In the genomic region with DNA sequence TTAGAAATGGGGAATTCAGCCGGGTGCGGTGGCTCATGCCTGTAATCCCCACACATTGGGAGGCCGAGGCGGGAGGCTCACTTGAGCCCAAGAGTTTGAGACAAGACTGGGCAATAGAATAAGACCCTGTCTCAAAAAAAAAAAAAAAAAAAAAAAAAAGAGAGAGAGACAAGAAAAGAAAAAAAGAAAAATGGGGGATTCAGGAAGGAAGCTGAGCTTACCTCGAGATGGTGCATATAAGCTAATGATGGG, we compare ENCODE assay signal across 19 cellular contexts. TPM values are rescaled to one million over a fixed set of nuclear protein-coding genes. Genes with fewer than 3 reads are reported as not detected.
DNase-seq lines count a peak whose midpoint lies in the region; ATAC-seq and TF ChIP-seq lines count a peak whose summit lies in the region.
"Had no signal": no experiment of that assay in that cellular context is flagged by ENCODE, and none has a peak within 500 bp of the region (broad histone marks: within the 10 kb centered on the region; RNA-seq: fewer than 3 reads in every experiment).

No MANE protein-coding gene starts in this region.

- H3K79me2 ChIP-seq in DOHH2 (ENCODE audit: control insufficient read depth, low read length) (no peaks in the 10 kb centered on the region), smooth muscle cell (ENCODE audit: low read depth) (no peaks in the 10 kb centered on the region)

- 92% methylated on average over 5 of the region's 5 CpGs for WGBS in smooth muscle cell (ENCODE audit: low lambda C conversion rate)

- H3K4me3 Mint-ChIP-seq in CD14-positive monocyte (peak overlapping the region; percentile 71 to 78), naive B cell (peak overlapping the region in 5 of 8 donors; percentile 43 to 95 (median 81))
- H3K4me3 Mint-ChIP-seq in activated T-helper 2 cell treated with anti-CD3 and anti-CD28 coated beads, Interferon-gamma antibody, Interleukin-2, Interleukin-4, amounts not matched to agents 10 μg/mL and 5 μg/mL and 100 μg/mL, durations not matched to agents 14 hours and 24 hours and 36 hours (ENCODE audit: low read depth) = peak overlapping the region; percentile 92

- H3K27me3 ChIP-seq in DOHH2 (ENCODE audit: control insufficient read depth, low read length) (no peaks in the 10 kb centered on the region), smooth muscle cell (ENCODE audit: low read depth) (no peaks in the 10 kb centered on the region)
- H3K27me3 ChIP-seq: brain microvascular endothelial cell had no signal

- ATAC-seq in naive B cell (ENCODE audit: low read depth in 2 of 2) = no peak
- ATAC-seq: lower lobe of right lung had no signal

- H3K9me3 Mint-ChIP-seq in CD14-positive monocyte (peaks cover 0 to 10% (median 4%) of the 10 kb centered on the region in 7 donors), naive B cell (peaks cover 0 to 8% (median 0%) of the 10 kb centered on the region in 7 donors)
- H3K9me3 Mint-ChIP-seq in activated T-helper 2 cell treated with anti-CD3 and anti-CD28 coated beads, Interferon-gamma antibody, Interleukin-2, Interleukin-4, amounts not matched to agents 10 μg/mL and 5 μg/mL and 100 μg/mL, durations not matched to agents 14 hours and 24 hours and 36 hours = no peaks in the 10 kb centered on the region

- no peak for TF ChIP-seq CTCF in CD14-positive monocyte (IDR thresholded peaks at IDR 0.05)
- no peak for TF ChIP-seq CTCF in DOHH2 (IDR thresholded peaks at IDR 0.05; ENCODE audit: low read depth, low read length, poor library complexity, severe bottlenecking)
- no peak for TF ChIP-seq CTCF in smooth muscle cell (IDR thresholded peaks at IDR 0.05; ENCODE audit: borderline replicate concordance, insufficient read depth, poor library complexity, severe bottlenecking)

- no peaks in the 10 kb centered on the region for H4K20me1 ChIP-seq in DOHH2 (ENCODE audit: control insufficient read depth, insufficient read depth, low read depth, low read length)
- no peaks in the 10 kb centered on the region for H4K20me1 ChIP-seq in smooth muscle cell (ENCODE audit: low read depth)

- H3K4me1 ChIP-seq in DOHH2 (ENCODE audit: control insufficient read depth, low read length) = peaks cover 6% of the 10 kb centered on the region
- H3K4me1 ChIP-seq in smooth muscle cell (ENCODE audit: low read depth) = no peaks in the 10 kb centered on the region
- H3K4me1 ChIP-seq: esophagus squamous epithelium had no signal

- peaks cover 39% of the 10 kb centered on the region for H3K4me1 Mint-ChIP-seq in CD14-positive monocyte
- peaks cover 25% of the 10 kb centered on the region for H3K4me1 Mint-ChIP-seq in activated T-helper 2 cell treated with anti-CD3 and anti-CD28 coated beads, Interferon-gamma antibody, Interleukin-2, Interleukin-4, amounts not matched to agents 10 μg/mL and 5 μg/mL and 100 μg/mL, durations not matched to agents 14 hours and 24 hours and 36 hours (ENCODE audit: low read depth)
- H3K4me1 Mint-ChIP-seq in naive B cell = peaks cover 4 to 15% (median 6%) of the 10 kb centered on the region in 3 donors

- H3K9me3 ChIP-seq in DOHH2 (ENCODE audit: control insufficient read depth, insufficient read depth, low read length) = no peaks in the 10 kb centered on the region
- no peaks in the 10 kb centered on the region for H3K9me3 ChIP-seq in smooth muscle cell (replicated peaks; ENCODE audit: low read depth)
- H3K9me3 ChIP-seq: esophagus squamous epithelium, HAP-1, lower lobe of right lung had no signal

- H3F3A ChIP-seq in DOHH2 (ENCODE audit: control insufficient read depth, insufficient read depth) (0 out of 2 replicates have a peak, but pooled peaks cover 5% of the 10 kb centered on the region), smooth muscle cell (ENCODE audit: low read depth) (no peaks in the 10 kb centered on the region)

- intact Hi-C loops in CD14-positive monocyte (cut with micrococcal nuclease) = loop anchor here in 1 of 2 donors (2.0 kb wide), 1 partner anchor 19 kb away; no protein-coding TSS in a partner anchor
- intact Hi-C loops in activated T-helper 2 cell treated with anti-CD3 and anti-CD28 coated beads, Interferon-gamma antibody, Interleukin-2, Interleukin-4, amounts not matched to agents 10 μg/mL and 5 μg/mL and 100 μg/mL, durations not matched to agents 14 hours and 24 hours and 36 hours (cut with micrococcal nuclease) = no loop called here

- DNase-seq in CD14-positive monocyte (ENCODE audit: low spot score) (no peak), naive B cell (no peak), smooth muscle cell (lab: John Stamatoyannopoulos, UW; ENCODE audit: unreplicated experiment) (no peak), OCI-M1 (lab: John Stamatoyannopoulos, UW) (no peak), midbrain (lab: John Stamatoyannopoulos, UW) (no peak)
- no peak for DNase-seq in activated T-helper 2 cell treated with anti-CD3 and anti-CD28 coated beads, Interferon-gamma antibody, Interleukin-2, Interleukin-4, amounts not matched to agents 10 μg/mL and 5 μg/mL and 100 μg/mL, durations not matched to agents 14 hours and 24 hours and 36 hours (ENCODE audit: low spot score)
- DNase-seq: activated gamma-delta T cell; brain microvascular endothelial cell; dermis blood vessel endothelial cell; esophagus squamous epithelium; glutamatergic neuron; lower lobe of right lung; NCI-H2171; NCI-H748 treated with DMSO at 0.1 percent for 48 hours; PC-9; stimulated activated naive CD4-positive, alpha-beta T cell; trophoblast cell had no signal

- H3K4me2 ChIP-seq in DOHH2 (ENCODE audit: low read length) = peak overlapping the region; percentile 66
- no peak overlapping the region for H3K4me2 ChIP-seq in smooth muscle cell
- H3K4me2 ChIP-seq: PC-9 had no signal

- peak overlapping the region in 5 of 7 donors; percentile 63 to 96 (median 72) for H3K27ac Mint-ChIP-seq in CD14-positive monocyte
- H3K27ac Mint-ChIP-seq in activated T-helper 2 cell treated with anti-CD3 and anti-CD28 coated beads, Interferon-gamma antibody, Interleukin-2, Interleukin-4, amounts not matched to agents 10 μg/mL and 5 μg/mL and 100 μg/mL, durations not matched to agents 14 hours and 24 hours and 36 hours = peak overlapping the region; percentile 97
- peak overlapping the region in 1 of 6 donors; percentile 94 for H3K27ac Mint-ChIP-seq in naive B cell

- no peaks in the 10 kb centered on the region for H3K36me3 ChIP-seq in DOHH2 (ENCODE audit: control insufficient read depth, low read length)
- H3K36me3 ChIP-seq in smooth muscle cell (ENCODE audit: low read depth) = no peaks in the 10 kb centered on the region
- H3K36me3 ChIP-seq: brain microvascular endothelial cell, esophagus squamous epithelium, HAP-1, lower lobe of right lung had no signal

- peak overlapping the region; percentile 71 for H3K4me3 ChIP-seq in DOHH2 (ENCODE audit: low read length)
- no peak overlapping the region for H3K4me3 ChIP-seq in smooth muscle cell
- H3K4me3 ChIP-seq: HAP-1, lower lobe of right lung, PC-9 had no signal

- H3K9me2 ChIP-seq in DOHH2 (replicated peaks; ENCODE audit: control insufficient read depth, low read length) = no peaks in the 10 kb centered on the region

- H3K9ac ChIP-seq in smooth muscle cell (ENCODE audit: low read depth) = no peak overlapping the region

- H3K27me3 Mint-ChIP-seq in CD14-positive monocyte (ENCODE audit: low read depth in 3 of 3) (peaks cover 0 to 3% (median 2%) of the 10 kb centered on the region in 3 donors), naive B cell (peaks cover 0 to 52% (median 10%) of the 10 kb centered on the region in 3 donors)
- H3K27me3 Mint-ChIP-seq in activated T-helper 2 cell treated with anti-CD3 and anti-CD28 coated beads, Interferon-gamma antibody, Interleukin-2, Interleukin-4, amounts not matched to agents 10 μg/mL and 5 μg/mL and 100 μg/mL, durations not matched to agents 14 hours and 24 hours and 36 hours (ENCODE audit: low read depth) = no peaks in the 10 kb centered on the region

- no peak overlapping the region for H2AFZ ChIP-seq in smooth muscle cell (ENCODE audit: low read depth)
- H2AFZ ChIP-seq: PC-9 had no signal

- H3K27ac ChIP-seq in DOHH2 (ENCODE audit: low read depth, low read length) (peak overlapping the region; percentile 46), smooth muscle cell (ENCODE audit: low read depth) (no peak overlapping the region)
- H3K27ac ChIP-seq: brain microvascular endothelial cell, esophagus squamous epithelium, lower lobe of right lung, PC-9 had no signal

- H3K36me3 Mint-ChIP-seq in CD14-positive monocyte = peaks cover 0 to 6% of the 10 kb centered on the region in 2 donors
- peaks cover 3% of the 10 kb centered on the region for H3K36me3 Mint-ChIP-seq in activated T-helper 2 cell treated with anti-CD3 and anti-CD28 coated beads, Interferon-gamma antibody, Interleukin-2, Interleukin-4, amounts not matched to agents 10 μg/mL and 5 μg/mL and 100 μg/mL, durations not matched to agents 14 hours and 24 hours and 36 hours (ENCODE audit: low read depth)
- no peaks in the 10 kb centered on the region for H3K36me3 Mint-ChIP-seq in naive B cell

RNA-seq across cellular contexts. Expression of gene RFLNB, which starts 57.6 kb away (rescaled TPM):
- polyA plus RNA-seq in CD14-positive monocyte = 10 to 100 TPM; 19.8 to 22.0 TPM
- total RNA-seq in activated T-helper 2 cell treated with anti-CD3 and anti-CD28 coated beads, Interferon-gamma antibody, Interleukin-2, Interleukin-4, amounts not matched to agents 10 μg/mL and 5 μg/mL and 100 μg/mL, durations not matched to agents 14 hours and 24 hours and 36 hours = 130 and 131 TPM in 2 replicates
- under 1 TPM in 5 of 6 donors, not detected in 1; 0.12 to 0.41 (median 0.36) TPM for polyA plus RNA-seq in naive B cell (ENCODE audit: low read depth in 6 of 6)
- total RNA-seq in smooth muscle cell = 28.1 and 37.7 TPM in 2 replicates
- polyA plus RNA-seq in smooth muscle cell = 33.4 and 36.6 TPM in 2 replicates

Comparison
In these comparisons a context has a peak if more than half of its experiments do, and no peak if none do; other contexts are left out.
1. RNA of gene RFLNB, which starts 57.6 kb away (polyA plus RNA-seq): 33.4 to 36.6 TPM in smooth muscle cell and 19.8 to 22.0 TPM in CD14-positive monocyte; 0.12 to 0.41 TPM in naive B cell; every median in the first group is over 10 times any median in the second.
2. Peak in every context shown above with its lines, with median percentiles within 50 percentile points of each other: H3K4me3 Mint-ChIP-seq.